In the genomic region with DNA sequence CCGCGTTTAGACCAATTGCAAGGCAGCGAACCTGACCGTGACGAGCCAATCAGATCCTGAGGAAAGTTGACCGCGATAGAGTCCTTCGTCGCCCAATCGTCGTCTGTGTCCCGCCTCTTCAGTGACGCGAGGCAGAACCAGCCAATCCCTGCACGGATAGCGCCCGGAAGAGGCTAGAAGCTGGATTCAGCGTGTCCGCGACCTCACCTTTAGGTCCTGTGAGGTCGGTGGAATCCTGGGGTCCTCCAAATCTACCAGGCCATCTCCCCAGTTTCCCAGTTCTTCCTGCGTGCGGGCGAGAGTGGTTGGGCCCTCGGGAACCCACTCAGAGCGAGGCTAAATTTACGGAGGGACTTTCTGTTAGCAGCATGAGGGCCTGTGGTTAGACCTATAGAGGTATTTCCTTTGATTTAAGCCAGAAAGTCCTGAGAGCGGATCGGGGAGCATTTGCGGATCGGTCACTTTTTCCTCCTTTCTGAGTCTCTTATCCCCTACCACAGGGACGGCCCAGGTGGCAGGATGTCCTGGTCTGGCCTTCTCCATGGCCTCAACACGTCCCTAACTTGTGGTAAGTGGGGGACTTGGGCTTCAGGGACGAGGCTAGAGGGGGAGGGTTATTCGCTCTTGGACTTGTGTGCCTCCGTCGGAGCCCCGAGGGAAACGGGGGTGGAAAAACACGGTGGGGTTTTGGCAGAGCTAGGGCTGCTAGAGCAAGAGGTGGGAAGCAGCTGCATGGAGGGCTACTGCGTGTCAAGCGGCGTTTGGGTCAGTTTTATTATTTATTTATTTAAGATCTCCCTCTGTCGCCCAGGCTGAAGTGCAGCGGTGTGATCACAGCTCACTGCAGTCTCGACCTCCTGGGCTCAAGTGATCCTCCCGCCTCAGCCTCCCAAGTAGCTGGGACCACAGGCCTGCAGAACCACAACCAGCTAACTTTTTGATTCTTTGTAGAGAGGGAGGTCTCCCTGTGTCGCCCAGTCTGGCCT, we compare ENCODE assay signal across 8 cellular contexts. TPM values are rescaled to one million over a fixed set of nuclear protein-coding genes. Genes with fewer than 3 reads are reported as not detected.
DNase-seq lines count a peak whose midpoint lies in the region; ATAC-seq and TF ChIP-seq lines count a peak whose summit lies in the region.

Gene MRPS12 (plus strand): TSS at position 169 of the 986 bp plus-strand sequence. CDS start 351 bp downstream, at position 520.

- H3K27ac ChIP-seq in PC-3 (ENCODE audit: low read length), result peak within 1 kb of the TSS; percentile 83

- CTCF ChIA-PET in PC-3 (lab: Charles Lee), result interaction anchor here (0.5 to 1.4 kb wide), 7 partner anchors 31 to 387 kb away, joined by 3 to 7 read pairs (median 3); partner anchors contain the start of genes NFKBIB and SIRT2

- peaks cover 46% of the 10 kb centered on the region for H3K36me3 Mint-ChIP-seq in activated T-helper 2 cell treated with anti-CD3 and anti-CD28 coated beads, Interferon-gamma antibody, Interleukin-2, Interleukin-4, amounts not matched to agents 10 μg/mL and 5 μg/mL and 100 μg/mL, durations not matched to agents 14 hours and 24 hours and 36 hours (ENCODE audit: low read depth)
- H3K36me3 Mint-ChIP-seq in naive thymus-derived CD8-positive, alpha-beta T cell, result peaks cover 0 to 40% (median 24%) of the 10 kb centered on the region in 3 donors
- peaks cover 38% of the 10 kb centered on the region for H3K36me3 Mint-ChIP-seq in stimulated activated naive CD8-positive, alpha-beta T cell treated with anti-CD3 and anti-CD28 coated beads, Interleukin-15, Interleukin-2, amounts not matched to agents 100 ng/mL and 50 ng/mL, for 24 hours (ENCODE audit: low read depth)

- H3K4me3 Mint-ChIP-seq in activated T-helper 2 cell treated with anti-CD3 and anti-CD28 coated beads, Interferon-gamma antibody, Interleukin-2, Interleukin-4, amounts not matched to agents 10 μg/mL and 5 μg/mL and 100 μg/mL, durations not matched to agents 14 hours and 24 hours and 36 hours (ENCODE audit: low read depth), result peak within 1 kb of the TSS; percentile 94
- peak within 1 kb of the TSS; percentile 96 to 99 (median 98) for H3K4me3 Mint-ChIP-seq in naive thymus-derived CD8-positive, alpha-beta T cell
- peak within 1 kb of the TSS; percentile 99 for H3K4me3 Mint-ChIP-seq in stimulated activated naive CD8-positive, alpha-beta T cell treated with anti-CD3 and anti-CD28 coated beads, Interleukin-15, Interleukin-2, amounts not matched to agents 100 ng/mL and 50 ng/mL, for 24 hours

- H3K4me1 Mint-ChIP-seq in activated T-helper 2 cell treated with anti-CD3 and anti-CD28 coated beads, Interferon-gamma antibody, Interleukin-2, Interleukin-4, amounts not matched to agents 10 μg/mL and 5 μg/mL and 100 μg/mL, durations not matched to agents 14 hours and 24 hours and 36 hours (ENCODE audit: low read depth), result peaks cover 29% of the 10 kb centered on the region
- H3K4me1 Mint-ChIP-seq in naive thymus-derived CD8-positive, alpha-beta T cell, result peaks cover 14 to 48% (median 40%) of the 10 kb centered on the region in 4 donors
- peaks cover 44% of the 10 kb centered on the region for H3K4me1 Mint-ChIP-seq in stimulated activated naive CD8-positive, alpha-beta T cell treated with anti-CD3 and anti-CD28 coated beads, Interleukin-15, Interleukin-2, amounts not matched to agents 100 ng/mL and 50 ng/mL, for 24 hours (ENCODE audit: low read depth)

- intact Hi-C loops in PC-3 (cut with micrococcal nuclease), result loop anchor here (1.0 to 10.0 kb wide), 3 partner anchors 32 to 386 kb away; partner anchors contain the start of genes NFKBIB and SIRT2
- intact Hi-C loops in activated T-helper 2 cell treated with anti-CD3 and anti-CD28 coated beads, Interferon-gamma antibody, Interleukin-2, Interleukin-4, amounts not matched to agents 10 μg/mL and 5 μg/mL and 100 μg/mL, durations not matched to agents 14 hours and 24 hours and 36 hours (cut with micrococcal nuclease), result loop anchor here (1.0 to 5.0 kb wide), 6 partner anchors 32 to 557 kb away; partner anchors contain the start of genes ECH1, NFKBIB, PSMD8 and SIRT2

- peaks cover 8% of the 10 kb centered on the region for H3K9me3 Mint-ChIP-seq in activated T-helper 2 cell treated with anti-CD3 and anti-CD28 coated beads, Interferon-gamma antibody, Interleukin-2, Interleukin-4, amounts not matched to agents 10 μg/mL and 5 μg/mL and 100 μg/mL, durations not matched to agents 14 hours and 24 hours and 36 hours
- H3K9me3 Mint-ChIP-seq in naive thymus-derived CD8-positive, alpha-beta T cell, result peaks cover 0 to 15% (median 3%) of the 10 kb centered on the region in 9 donors
- peaks cover 5% of the 10 kb centered on the region for H3K9me3 Mint-ChIP-seq in stimulated activated naive CD8-positive, alpha-beta T cell treated with anti-CD3 and anti-CD28 coated beads, Interleukin-15, Interleukin-2, amounts not matched to agents 100 ng/mL and 50 ng/mL, for 24 hours

- H3K36me3 ChIP-seq in PC-3 (ENCODE audit: low read depth, low read length), result peaks cover 15% of the 10 kb centered on the region

- H3F3A ChIP-seq in PC-3 (ENCODE audit: low read length, unreplicated experiment), result no peaks in the 10 kb centered on the region

- DNase-seq in DMS79 (lab: John Stamatoyannopoulos, UW), result peak; percentile 96
- DNase-seq in HuH-7.5 (ENCODE audit: low spot score), result peak; percentile 99
- DNase-seq in PC-3, result peak; percentile 97
- peak; percentile 98 for DNase-seq in activated T-helper 2 cell treated with anti-CD3 and anti-CD28 coated beads, Interferon-gamma antibody, Interleukin-2, Interleukin-4, amounts not matched to agents 10 μg/mL and 5 μg/mL and 100 μg/mL, durations not matched to agents 14 hours and 24 hours and 36 hours (ENCODE audit: low spot score)
- peak; percentile 100 for DNase-seq in fibroblast of peridontal ligament (ENCODE audit: extremely low read depth)
- DNase-seq in naive thymus-derived CD8-positive, alpha-beta T cell, result peak in 9 of 10 donors; percentile 91 to 99 (median 98)

- no peak for TF ChIP-seq CTCF in PC-3 (conservative IDR thresholded peaks at IDR 0.05; ENCODE audit: low read depth, low read length)

- H3K4me1 ChIP-seq in PC-3 (ENCODE audit: insufficient read depth, low read length), result no peaks in the 10 kb centered on the region; the same call in 1 of the 2 replicates

- H3K27ac Mint-ChIP-seq in activated T-helper 2 cell treated with anti-CD3 and anti-CD28 coated beads, Interferon-gamma antibody, Interleukin-2, Interleukin-4, amounts not matched to agents 10 μg/mL and 5 μg/mL and 100 μg/mL, durations not matched to agents 14 hours and 24 hours and 36 hours, result peak within 1 kb of the TSS; percentile 97
- H3K27ac Mint-ChIP-seq in naive thymus-derived CD8-positive, alpha-beta T cell, result peak within 1 kb of the TSS; percentile 95 to 100 (median 100)
- H3K27ac Mint-ChIP-seq in stimulated activated naive CD8-positive, alpha-beta T cell treated with anti-CD3 and anti-CD28 coated beads, Interleukin-15, Interleukin-2, amounts not matched to agents 100 ng/mL and 50 ng/mL, for 24 hours, result peak within 1 kb of the TSS; percentile 99

- no peaks in the 10 kb centered on the region for H3K27me3 ChIP-seq in PC-3 (ENCODE audit: low read length)

- TSS peak; percentile 80 for BruUV-seq in PC-3 (replicated peaks; lab: Mats Ljungman, UMichigan)

- peak within 1 kb of the TSS; percentile 93 for H2AFZ ChIP-seq in PC-3 (ENCODE audit: low read length)

- ATAC-seq in GM21528 (IDR thresholded peaks at IDR 0.05; ENCODE audit: low FRiP score, unreplicated experiment) (peak; percentile 82), PC-3 (peak; percentile 98)
- ATAC-seq in naive thymus-derived CD8-positive, alpha-beta T cell, result peak; percentile 94

- peak within 1 kb of the TSS; percentile 98 for H3K4me2 ChIP-seq in PC-3 (ENCODE audit: low read length)

- peak within 1 kb of the TSS; percentile 78 for H3K4me3 ChIP-seq in PC-3 (ENCODE audit: low read length)

- no peaks in the 10 kb centered on the region for H4K20me1 ChIP-seq in PC-3 (ENCODE audit: low read length)

- no peaks in the 10 kb centered on the region for H3K9me2 ChIP-seq in PC-3 (replicated peaks; ENCODE audit: low read length)

- H3K9ac ChIP-seq in PC-3 (ENCODE audit: low read length), result peak within 1 kb of the TSS; percentile 93

- H3K27me3 Mint-ChIP-seq in activated T-helper 2 cell treated with anti-CD3 and anti-CD28 coated beads, Interferon-gamma antibody, Interleukin-2, Interleukin-4, amounts not matched to agents 10 μg/mL and 5 μg/mL and 100 μg/mL, durations not matched to agents 14 hours and 24 hours and 36 hours (ENCODE audit: low read depth), result no peaks in the 10 kb centered on the region
- H3K27me3 Mint-ChIP-seq in naive thymus-derived CD8-positive, alpha-beta T cell, result no peaks in the 10 kb centered on the region
- H3K27me3 Mint-ChIP-seq in stimulated activated naive CD8-positive, alpha-beta T cell treated with anti-CD3 and anti-CD28 coated beads, Interleukin-15, Interleukin-2, amounts not matched to agents 100 ng/mL and 50 ng/mL, for 24 hours, result no peaks in the 10 kb centered on the region

- H3K79me2 ChIP-seq in PC-3 (ENCODE audit: low read length), result peaks cover 44% of the 10 kb centered on the region

- no peaks in the 10 kb centered on the region for H3K9me3 ChIP-seq in PC-3 (ENCODE audit: low read length)

- POLR2A ChIA-PET in PC-3 (lab: Charles Lee; ENCODE audit: unreplicated experiment), result interaction anchor here (0.7 to 1.0 kb wide), 5 partner anchors 31 to 312 kb away, joined by 3 to 5 read pairs (median 3); partner anchors contain the start of gene EIF3K
- POLR2A ChIA-PET in naive thymus-derived CD8-positive, alpha-beta T cell (lab: Charles Lee), result interaction anchor here (0.5 to 2.3 kb wide), 16 partner anchors 10 to 1374 kb away, joined by 3 to 23 read pairs (median 6); partner anchors contain the start of genes EIF3K, FAM98C, HNRNPL and MAP4K1

RNA-seq across cellular contexts. Expression of gene MRPS12, which starts in this region (rescaled TPM):
- 143 and 156 TPM in 2 replicates for total RNA-seq in PC-3 (2014; rRNA removed)
- 93.5 and 95.3 TPM in 2 replicates for total RNA-seq in activated T-helper 2 cell treated with anti-CD3 and anti-CD28 coated beads, Interferon-gamma antibody, Interleukin-2, Interleukin-4, amounts not matched to agents 10 μg/mL and 5 μg/mL and 100 μg/mL, durations not matched to agents 14 hours and 24 hours and 36 hours
- 10 to 100 TPM; 25.6 to 28.4 TPM for total RNA-seq in naive thymus-derived CD8-positive, alpha-beta T cell
- 10 to 100 TPM; 71.7 to 87.7 (median 85.1) TPM for polyA plus RNA-seq in naive thymus-derived CD8-positive, alpha-beta T cell

Comparison
In these comparisons a context has a peak if more than half of its experiments do, and no peak if none do; other contexts are left out.
1. Peak in every context shown above with its lines: DNase-seq, ATAC-seq, H3K4me3 ChIP-seq and H3K27ac ChIP-seq.